2 cellular contexts compared by ENCODE assay signal in the genomic region with DNA sequence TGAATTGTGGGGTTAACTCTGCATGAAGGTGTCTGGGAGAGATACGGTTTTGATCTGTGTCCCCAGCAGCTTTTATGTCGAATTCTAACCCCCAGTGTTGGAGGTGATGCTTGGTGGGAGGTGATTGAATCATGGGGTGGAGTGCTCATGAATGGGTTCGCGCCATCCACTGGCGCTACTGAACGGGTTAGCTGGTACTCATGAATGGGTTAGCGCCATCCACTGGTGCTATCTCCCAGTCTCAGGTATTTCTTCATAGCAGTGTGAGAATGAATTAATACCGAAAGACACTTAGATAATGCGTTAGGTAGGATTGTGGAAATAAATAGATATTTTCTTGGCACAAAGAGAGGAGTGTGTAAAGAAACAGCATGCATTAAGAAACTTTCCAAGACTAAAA.
TF ChIP-seq lines count a peak whose summit lies in the region.

No MANE protein-coding gene starts in this region.

TF ChIP-seq in GM23338, 12 proteins besides CTCF, POLR2A, EP300 and RAD21:
- TF ChIP-seq EZH2phosphoT487 (IDR thresholded peaks at IDR 0.05; ENCODE audit: unreplicated experiment) (no peak), EZH2 (IDR thresholded peaks at IDR 0.05; ENCODE audit: low read depth, unreplicated experiment) (no peak), NANOG (IDR thresholded peaks at IDR 0.05; ENCODE audit: borderline replicate concordance) (no peak), ZNF114 (CRISPR knock-in tag; IDR thresholded peaks at IDR 0.05) (no peak), STAT1 (IDR thresholded peaks at IDR 0.05; ENCODE audit: unreplicated experiment) (no peak)
- TF ChIP-seq, protein P1, sequence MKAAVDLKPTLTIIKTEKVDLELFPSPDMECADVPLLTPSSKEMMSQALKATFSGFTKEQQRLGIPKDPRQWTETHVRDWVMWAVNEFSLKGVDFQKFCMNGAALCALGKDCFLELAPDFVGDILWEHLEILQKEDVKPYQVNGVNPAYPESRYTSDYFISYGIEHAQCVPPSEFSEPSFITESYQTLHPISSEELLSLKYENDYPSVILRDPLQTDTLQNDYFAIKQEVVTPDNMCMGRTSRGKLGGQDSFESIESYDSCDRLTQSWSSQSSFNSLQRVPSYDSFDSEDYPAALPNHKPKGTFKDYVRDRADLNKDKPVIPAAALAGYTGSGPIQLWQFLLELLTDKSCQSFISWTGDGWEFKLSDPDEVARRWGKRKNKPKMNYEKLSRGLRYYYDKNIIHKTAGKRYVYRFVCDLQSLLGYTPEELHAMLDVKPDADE (IDR thresholded peaks at IDR 0.05): no peak

TF ChIP-seq in K562, 482 proteins besides CTCF, POLR2A, EP300 and RAD21:
- TF ChIP-seq, protein P2, sequence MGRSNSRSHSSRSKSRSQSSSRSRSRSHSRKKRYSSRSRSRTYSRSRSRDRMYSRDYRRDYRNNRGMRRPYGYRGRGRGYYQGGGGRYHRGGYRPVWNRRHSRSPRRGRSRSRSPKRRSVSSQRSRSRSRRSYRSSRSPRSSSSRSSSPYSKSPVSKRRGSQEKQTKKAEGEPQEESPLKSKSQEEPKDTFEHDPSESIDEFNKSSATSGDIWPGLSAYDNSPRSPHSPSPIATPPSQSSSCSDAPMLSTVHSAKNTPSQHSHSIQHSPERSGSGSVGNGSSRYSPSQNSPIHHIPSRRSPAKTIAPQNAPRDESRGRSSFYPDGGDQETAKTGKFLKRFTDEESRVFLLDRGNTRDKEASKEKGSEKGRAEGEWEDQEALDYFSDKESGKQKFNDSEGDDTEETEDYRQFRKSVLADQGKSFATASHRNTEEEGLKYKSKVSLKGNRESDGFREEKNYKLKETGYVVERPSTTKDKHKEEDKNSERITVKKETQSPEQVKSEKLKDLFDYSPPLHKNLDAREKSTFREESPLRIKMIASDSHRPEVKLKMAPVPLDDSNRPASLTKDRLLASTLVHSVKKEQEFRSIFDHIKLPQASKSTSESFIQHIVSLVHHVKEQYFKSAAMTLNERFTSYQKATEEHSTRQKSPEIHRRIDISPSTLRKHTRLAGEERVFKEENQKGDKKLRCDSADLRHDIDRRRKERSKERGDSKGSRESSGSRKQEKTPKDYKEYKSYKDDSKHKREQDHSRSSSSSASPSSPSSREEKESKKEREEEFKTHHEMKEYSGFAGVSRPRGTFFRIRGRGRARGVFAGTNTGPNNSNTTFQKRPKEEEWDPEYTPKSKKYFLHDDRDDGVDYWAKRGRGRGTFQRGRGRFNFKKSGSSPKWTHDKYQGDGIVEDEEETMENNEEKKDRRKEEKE (IDR thresholded peaks at IDR 0.05; ENCODE audit: borderline replicate concordance in 1 of 2, control insufficient read depth in 1 of 2, low read depth in 2 of 2, low read length in 1 of 2): no peak
